12 cellular contexts compared by ENCODE assay signal in genomic region chr3:172536505-172536904, GRCh38. TPM values are rescaled to one million over a fixed set of nuclear protein-coding genes. Genes with fewer than 3 reads are reported as not detected.
DNase-seq lines count a peak whose midpoint lies in the region; ATAC-seq, FAIRE-seq and TF ChIP-seq lines count a peak whose summit lies in the region.
"Had no signal": no experiment of that assay in that cellular context is flagged by ENCODE, and none has a peak within 500 bp of the region (broad histone marks: within the 10 kb centered on the region; RNA-seq: fewer than 3 reads in every experiment).

No MANE protein-coding gene starts in this region.

- no peaks in the 10 kb centered on the region for H3K9me1 ChIP-seq in K562 (ENCODE audit: control insufficient read depth, insufficient read depth, low read length)

- no peaks in the 10 kb centered on the region for H3K27me3 ChIP-seq in BLaER1 treated with 17β-estradiol and CSF1 and Interleukin-3, amounts not matched to agents 10 nM and 100 nM
- H3K27me3 ChIP-seq in K562 (ENCODE audit: control insufficient read depth in 2 of 2, insufficient read depth in 2 of 2, low read length in 2 of 2) (no peaks in the 10 kb centered on the region), brain microvascular endothelial cell (replicated peaks) (no peaks in the 10 kb centered on the region)

- no peak overlapping the region for H3K4me3 ChIP-seq in BLaER1 treated with 17β-estradiol and CSF1 and Interleukin-3, amounts not matched to agents 10 nM and 100 nM
- H3K4me3 ChIP-seq in K562 (no peak overlapping the region), mucosa of descending colon (no peak overlapping the region), brain microvascular endothelial cell (ENCODE audit: low read depth, low read length) (no peak overlapping the region)

- CTCF ChIA-PET in K562 (lab: Yijun Ruan, JAX; ENCODE audit: low intra/inter-chr PET ratio): no interaction called here

- ATAC-seq in K562 (no peak), mucosa of descending colon (peak; percentile 96)

- H3K79me2 ChIP-seq in K562 (ENCODE audit: control insufficient read depth, insufficient read depth, low read length): no peaks in the 10 kb centered on the region

- peak; percentile 62 for DNase-seq in DMS53 treated with DMSO at 0.1 percent for 48 hours (lab: John Stamatoyannopoulos, UW; ENCODE audit: unreplicated experiment)
- DNase-seq in K562 (ENCODE audit: extremely low read depth in 1 of 4, low spot score in 3 of 4): no peak
- peak in 1 of 3 donors; percentile 59 for DNase-seq in mucosa of descending colon
- no peak for DNase-seq in LoVo (ENCODE audit: low spot score)
- no peak for DNase-seq in NCI-H2227 treated with DMSO at 0.1 percent for 48 hours (lab: John Stamatoyannopoulos, UW)
- no peak for DNase-seq in brain microvascular endothelial cell
- DNase-seq: activated gamma-delta T cell; CD8-positive, alpha-beta memory T cell; cerebellar nuclear complex; NCI-H1930 had no signal

- BruUV-seq in K562 (replicated peaks; lab: Mats Ljungman, UMichigan): no TSS peak

- in situ Hi-C loops in K562 (cut with MboI): no loop called here
- in situ Hi-C loops in brain microvascular endothelial cell (cut with HindIII; ENCODE audit: low pct_ligation_motif_present, low sequenced_read_pairs): no loop called here

- no peaks in the 10 kb centered on the region for H3K36me3 ChIP-seq in BLaER1 treated with 17β-estradiol and CSF1 and Interleukin-3, amounts not matched to agents 10 nM and 100 nM
- H3K36me3 ChIP-seq in K562 (ENCODE audit: control insufficient read depth, insufficient read depth, low read length): no peaks in the 10 kb centered on the region
- no peaks in the 10 kb centered on the region for H3K36me3 ChIP-seq in mucosa of descending colon (ENCODE audit: low read depth)
- no peaks in the 10 kb centered on the region for H3K36me3 ChIP-seq in brain microvascular endothelial cell (replicated peaks)

- intact Hi-C loops in K562 (cut with micrococcal nuclease) (no loop called here), mucosa of descending colon (cut with DNase I, micrococcal nuclease) (no loop called here)

- H3K9me3 ChIP-seq in BLaER1 treated with 17β-estradiol and CSF1 and Interleukin-3, amounts not matched to agents 10 nM and 100 nM (replicated peaks in 1 of 11): peaks cover 0 to 30% (median 3%) of the 10 kb centered on the region in 11 experiments; a peak in 7 of 22 replicates
- no peaks in the 10 kb centered on the region for H3K9me3 ChIP-seq in K562 (replicated peaks; ENCODE audit: control insufficient read depth, insufficient read depth, low read depth, low read length)
- no peaks in the 10 kb centered on the region for H3K9me3 ChIP-seq in mucosa of descending colon

- POLR2A ChIA-PET in K562 (lab: Yijun Ruan, JAX): no interaction called here

- no peak for TF ChIP-seq RAD21 in K562 (CRISPR knock-in tag; conservative IDR thresholded peaks at IDR 0.05 in 1 of 2, IDR thresholded peaks at IDR 0.05 in 1 of 2)

- no peak for FAIRE-seq in K562 (lab: Jason Lieb, UNC)

- H4K20me1 ChIP-seq in BLaER1 treated with 17β-estradiol and CSF1 and Interleukin-3, amounts not matched to agents 10 nM and 100 nM: no peaks in the 10 kb centered on the region
- H4K20me1 ChIP-seq in K562 (replicated peaks; ENCODE audit: control insufficient read depth, insufficient read depth, low read length): no peaks in the 10 kb centered on the region

- peak overlapping the region in 2 of 11 experiments; percentile 20 to 64; a peak in 3 of 22 replicates for H3K27ac ChIP-seq in BLaER1 treated with 17β-estradiol and CSF1 and Interleukin-3, amounts not matched to agents 10 nM and 100 nM
- H3K27ac ChIP-seq in K562 (ENCODE audit: extremely low read depth, low read depth, low read length) (no peak overlapping the region), brain microvascular endothelial cell (no peak overlapping the region)

- TF ChIP-seq CTCF in K562 (IDR thresholded peaks at IDR 0.05 in 2 of 3, conservative IDR thresholded peaks at IDR 0.05 in 1 of 3; ENCODE audit: insufficient read depth in 2 of 3, low read depth in 1 of 3, low read length in 3 of 3): no peak
- no peak for TF ChIP-seq CTCF in mucosa of descending colon (IDR thresholded peaks at IDR 0.05)
- no peak for TF ChIP-seq CTCF in brain microvascular endothelial cell (IDR thresholded peaks at IDR 0.05; ENCODE audit: low read depth, low read length, missing control alignments)

- TF ChIP-seq POLR2A in K562 (conservative IDR thresholded peaks at IDR 0.05): no peak

- 25% methylated on average over 1 of the region's 1 CpG for WGBS in K562 (ENCODE audit: insufficient coverage, low coverage, missing lambda C conversion rate)

- H3K4me2 ChIP-seq in BLaER1 treated with 17β-estradiol and CSF1 and Interleukin-3, amounts not matched to agents 10 nM and 100 nM: peak overlapping the region in 6 of 11 experiments; percentile 14 to 79 (median 44); a peak in 9 of 22 replicates
- no peak overlapping the region for H3K4me2 ChIP-seq in K562 (ENCODE audit: insufficient read depth, low read length)

- peaks cover 0 to 53% (median 32%) of the 10 kb centered on the region in 10 experiments; a peak in 14 of 20 replicates for H3K4me1 ChIP-seq in BLaER1 treated with 17β-estradiol and CSF1 and Interleukin-3, amounts not matched to agents 10 nM and 100 nM
- peaks cover 4 to 5% of the 10 kb centered on the region in 2 experiments; a peak in 3 of 5 replicates for H3K4me1 ChIP-seq in K562 (replicated peaks in 1 of 2; ENCODE audit: control insufficient read depth in 2 of 2, insufficient read depth in 2 of 2, low read length in 2 of 2)
- peaks cover 10% of the 10 kb centered on the region for H3K4me1 ChIP-seq in mucosa of descending colon (ENCODE audit: low read depth)

- no peak overlapping the region for H2AFZ ChIP-seq in K562 (ENCODE audit: low read depth, low read length)

- TF ChIP-seq EP300 in K562 (IDR thresholded peaks at IDR 0.05; ENCODE audit: low read length): no peak

- H3K9ac ChIP-seq in BLaER1 treated with 17β-estradiol and CSF1 and Interleukin-3, amounts not matched to agents 10 nM and 100 nM: no peak overlapping the region
- no peak overlapping the region for H3K9ac ChIP-seq in K562 (ENCODE audit: insufficient read depth in 1 of 2, low read depth in 2 of 2, low read length in 2 of 2)

TF ChIP-seq in K562, 482 proteins besides CTCF, POLR2A, EP300 and RAD21:
- no peak for TF ChIP-seq ZNF41 (CRISPR knock-in tag; conservative IDR thresholded peaks at IDR 0.05)
- peak; percentile 14 for TF ChIP-seq ZFP36 (IDR thresholded peaks at IDR 0.05; ENCODE audit: low read depth, low read length, partially characterized antibody)
- peak; percentile 8 for TF ChIP-seq RBM25 (IDR thresholded peaks at IDR 0.05; ENCODE audit: low read depth, low read length, severe bottlenecking)
- no peak for TF ChIP-seq SMAD3 (CRISPR knock-in tag; conservative IDR thresholded peaks at IDR 0.05)
- TF ChIP-seq TAF1 (IDR thresholded peaks at IDR 0.05; ENCODE audit: control insufficient read depth, extremely low read depth, insufficient read depth, low read length, severe bottlenecking): no peak
- no peak for TF ChIP-seq ELF4 (CRISPR knock-in tag; IDR thresholded peaks at IDR 0.05)
- TF ChIP-seq, protein P1, sequence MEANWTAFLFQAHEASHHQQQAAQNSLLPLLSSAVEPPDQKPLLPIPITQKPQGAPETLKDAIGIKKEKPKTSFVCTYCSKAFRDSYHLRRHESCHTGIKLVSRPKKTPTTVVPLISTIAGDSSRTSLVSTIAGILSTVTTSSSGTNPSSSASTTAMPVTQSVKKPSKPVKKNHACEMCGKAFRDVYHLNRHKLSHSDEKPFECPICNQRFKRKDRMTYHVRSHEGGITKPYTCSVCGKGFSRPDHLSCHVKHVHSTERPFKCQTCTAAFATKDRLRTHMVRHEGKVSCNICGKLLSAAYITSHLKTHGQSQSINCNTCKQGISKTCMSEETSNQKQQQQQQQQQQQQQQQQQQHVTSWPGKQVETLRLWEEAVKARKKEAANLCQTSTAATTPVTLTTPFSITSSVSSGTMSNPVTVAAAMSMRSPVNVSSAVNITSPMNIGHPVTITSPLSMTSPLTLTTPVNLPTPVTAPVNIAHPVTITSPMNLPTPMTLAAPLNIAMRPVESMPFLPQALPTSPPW (CRISPR knock-in tag; IDR thresholded peaks at IDR 0.05): no peak
- no peak for TF ChIP-seq PHTF2 (CRISPR knock-in tag; IDR thresholded peaks at IDR 0.05)
- TF ChIP-seq SOX6 (IDR thresholded peaks at IDR 0.05): no peak

RNA-seq across cellular contexts. Expression of gene TNFSF10, which starts 13.3 kb away (rescaled TPM):
- total RNA-seq in K562 (2011; cell fraction: chromatin; rRNA removed; ENCODE audit: low replicate concordance): not detected in 2 replicates
- total RNA-seq in K562 (2011; cell fraction: nucleolus; rRNA removed): 0.53 TPM in 1 of 2 replicates, not detected in the other
- total RNA-seq in K562 (2011; cell fraction: nucleoplasm; rRNA removed): not detected in 2 replicates
- 0.33 TPM in 1 of 2 replicates, not detected in the other for total RNA-seq in K562 (2014; rRNA removed)
- 0.33 and 0.35 TPM in 2 replicates for total RNA-seq in K562 (2014; rRNA removed; fragmentation: Illumina TruSeq; extraction: Trizol)
- 1.3 and 1.4 TPM in 2 replicates for total RNA-seq in K562 (2015; rRNA removed; fragmentation: Illumina TruSeq; extraction: Trizol)
- total RNA-seq in K562 (2021): 0.13 and 0.36 TPM in 2 replicates
- polyA plus RNA-seq in K562 (2011; rRNA removed): 0.05 and 0.07 TPM in 2 replicates
- polyA plus RNA-seq in K562 (2011; cell fraction: cytosol; rRNA removed): not detected in 2 replicates
- polyA plus RNA-seq in K562 (2011; cell fraction: nucleus; rRNA removed): not detected in 2 replicates
- 1.7 and 3.8 TPM in 2 replicates for polyA plus RNA-seq in K562 (2012)
- 0.39 and 0.43 TPM in 2 replicates for polyA plus RNA-seq in K562 (2014; fragmentation: Illumina TruSeq; extraction: Trizol)
- under 1 TPM; 0.21 TPM for polyA plus RNA-seq in K562 (2014; fragmentation: Nextera tagmentation; extraction: Ambion mirVana)
- 0.19 and 0.52 TPM in 2 replicates for polyA plus RNA-seq in K562 (2014; rRNA removed)
- not detected in 2 replicates for polyA minus RNA-seq in K562 (2011; rRNA and poly(A)+ RNA removed)
- polyA minus RNA-seq in K562 (2011; cell fraction: cytosol; rRNA and poly(A)+ RNA removed): not detected in 2 replicates
- polyA minus RNA-seq in K562 (2011; cell fraction: nucleus; rRNA and poly(A)+ RNA removed): not detected in 2 replicates
- 100 to 1,000 TPM in 2 of 3 donors, 10 to 100 TPM in 1; 70.6 to 220 (median 129) TPM for total RNA-seq in mucosa of descending colon
- total RNA-seq: SK-MEL-5 had no signal

Comparison
In these comparisons a context has a peak if more than half of its experiments do, and no peak if none do; other contexts are left out.
1. RNA of gene TNFSF10, which starts 13.3 kb away (total RNA-seq): 70.6 to 220 TPM in mucosa of descending colon; 0.13 to 1.4 TPM in K562; every median in the first group is over 10 times any median in the second.